ENCODE assay signal across 8 cellular contexts in the genomic region with DNA sequence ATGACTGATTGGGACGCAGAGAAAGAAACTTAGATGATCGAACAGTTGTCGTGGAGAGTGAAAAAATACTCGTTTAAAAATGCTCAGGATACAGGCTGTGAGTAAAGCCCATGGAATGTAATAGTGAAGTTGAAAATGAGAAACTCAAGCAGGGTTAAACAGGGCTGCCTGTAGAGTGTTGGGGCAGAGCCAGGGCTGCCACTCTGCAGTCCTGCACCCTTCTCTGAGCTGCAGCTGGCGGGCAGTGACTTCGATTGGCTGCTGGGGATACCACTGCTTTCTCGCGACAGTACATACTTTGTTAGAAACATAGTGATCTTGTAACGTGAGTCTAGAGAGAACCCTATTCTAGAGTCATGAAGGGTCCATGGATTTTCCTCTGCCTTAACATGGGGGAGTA.
DNase-seq lines count a peak whose midpoint lies in the region; ATAC-seq and TF ChIP-seq lines count a peak whose summit lies in the region.

No MANE protein-coding gene starts in this region.

- no TSS peak for BruUV-seq in mammary epithelial cell (replicated peaks; lab: Mats Ljungman, UMichigan)

- H3K27ac ChIP-seq in cingulate gyrus (ENCODE audit: low read depth, low read length) (peak overlapping the region; percentile 69), lung (ENCODE audit: low read depth in 1 of 2, low read length in 1 of 2) (no peak overlapping the region), mammary epithelial cell (ENCODE audit: insufficient read depth, low read depth, low read length) (no peak overlapping the region)

- H3K36me3 Mint-ChIP-seq in activated CD4-positive, alpha-beta T cell treated with anti-CD3 and anti-CD28 coated beads, Interleukin-2, amount 10 ng/mL, durations not matched to agents 7 days and 5 days (ENCODE audit: low read depth), result peaks cover 17% of the 10 kb centered on the region
- peaks cover 14% of the 10 kb centered on the region for H3K36me3 Mint-ChIP-seq in type B pancreatic cell

- dilution Hi-C loops in mammary epithelial cell (cut with HindIII; ENCODE audit: low sequenced_read_pairs), result no loop called here

- intact Hi-C loops in mammary epithelial cell (cut with micrococcal nuclease), result loop anchor here (10.0 kb wide), 1 partner anchor 296 kb away; a partner anchor contains a TSS

- no peaks in the 10 kb centered on the region for H4K20me1 ChIP-seq in mammary epithelial cell (ENCODE audit: insufficient read depth, low read length)

- no peak overlapping the region for H3K4me3 Mint-ChIP-seq in activated CD4-positive, alpha-beta T cell treated with anti-CD3 and anti-CD28 coated beads, Interleukin-2, amount 10 ng/mL, durations not matched to agents 7 days and 5 days
- peak overlapping the region; percentile 54 for H3K4me3 Mint-ChIP-seq in type B pancreatic cell

- H3K27me3 Mint-ChIP-seq in activated CD4-positive, alpha-beta T cell treated with anti-CD3 and anti-CD28 coated beads, Interleukin-2, amount 10 ng/mL, durations not matched to agents 7 days and 5 days, result no peaks in the 10 kb centered on the region
- H3K27me3 Mint-ChIP-seq in type B pancreatic cell, result no peaks in the 10 kb centered on the region

- WGBS in lung, 2 donors, result 49 to 80% methylated on average over 9 of the region's 9 CpGs
- WGBS in mammary epithelial cell (ENCODE audit: low coverage, missing lambda C conversion rate), result 73% methylated on average over 9 of the region's 9 CpGs

- in situ Hi-C loops in mammary epithelial cell (cut with MboI; ENCODE audit: low sequenced_read_pairs in 2 of 2), result loop anchor here (10.0 to 25.0 kb wide), 3 partner anchors 146 to 298 kb away; a partner anchor contains a TSS

- H2AFZ ChIP-seq in mammary epithelial cell (ENCODE audit: low read depth, low read length), result no peak overlapping the region

- CTCF ChIA-PET in activated CD4-positive, alpha-beta T cell treated with anti-CD3 and anti-CD28 coated beads, Interleukin-2, amount 10 ng/mL, durations not matched to agents 7 days and 5 days (lab: Charles Lee), result interaction anchor here (1.6 kb wide), 1 partner anchor 143 kb away, joined by 5 read pairs; no protein-coding TSS in a partner anchor
- CTCF ChIA-PET in mammary epithelial cell (lab: Charles Lee; ENCODE audit: low non-redundant PET), result no interaction called here

- TF ChIP-seq CTCF in lung (IDR thresholded peaks at IDR 0.05; ENCODE audit: control extremely low read depth, extremely low read depth) (no peak), type B pancreatic cell (conservative IDR thresholded peaks at IDR 0.05) (no peak), mammary epithelial cell (conservative IDR thresholded peaks at IDR 0.05 in 1 of 2, IDR thresholded peaks at IDR 0.05 in 1 of 2; ENCODE audit: extremely low read depth in 1 of 2, insufficient read depth in 1 of 2, low read depth in 1 of 2, low read length in 2 of 2) (no peak)

- no peak overlapping the region for H3K9ac ChIP-seq in mammary epithelial cell (ENCODE audit: insufficient read depth, low read length)

- no peak overlapping the region for H3K4me2 ChIP-seq in mammary epithelial cell (ENCODE audit: insufficient read depth, low read depth, low read length)

- H3K4me1 ChIP-seq in lung (ENCODE audit: control insufficient read depth in 2 of 2, insufficient read depth in 2 of 2, low read length in 2 of 2) (peaks cover 12 to 29% of the 10 kb centered on the region in 2 donors), mammary epithelial cell (ENCODE audit: insufficient read depth, low read length) (peaks cover 11% of the 10 kb centered on the region)

- H3K36me3 ChIP-seq in lung (ENCODE audit: control insufficient read depth in 2 of 2, insufficient read depth in 2 of 2, low read length in 2 of 2) (peaks cover 0 to 3% of the 10 kb centered on the region in 2 donors), mammary epithelial cell (ENCODE audit: insufficient read depth, low read length) (peaks cover 3% of the 10 kb centered on the region)

- H3K4me3 ChIP-seq in lung, result no peak overlapping the region
- no peak overlapping the region for H3K4me3 ChIP-seq in mammary epithelial cell (replicated peaks in 1 of 3; ENCODE audit: insufficient read depth in 1 of 3, low read depth in 2 of 3, low read length in 3 of 3)

- H3K27ac Mint-ChIP-seq in activated CD4-positive, alpha-beta T cell treated with anti-CD3 and anti-CD28 coated beads, Interleukin-2, amount 10 ng/mL, durations not matched to agents 7 days and 5 days, result peak overlapping the region; percentile 34
- peak overlapping the region; percentile 61 for H3K27ac Mint-ChIP-seq in type B pancreatic cell

- ATAC-seq in lung (ENCODE audit: insufficient read depth, low FRiP score), result peak; percentile 73

- H3K4me1 Mint-ChIP-seq in activated CD4-positive, alpha-beta T cell treated with anti-CD3 and anti-CD28 coated beads, Interleukin-2, amount 10 ng/mL, durations not matched to agents 7 days and 5 days, result peaks cover 13% of the 10 kb centered on the region
- peaks cover 58% of the 10 kb centered on the region for H3K4me1 Mint-ChIP-seq in type B pancreatic cell (ENCODE audit: unreplicated experiment)

- peaks cover 92% of the 10 kb centered on the region for H3K79me2 ChIP-seq in mammary epithelial cell (ENCODE audit: insufficient read depth, low read length)

- H3K9me3 ChIP-seq in lung (ENCODE audit: control insufficient read depth in 2 of 2, insufficient read depth in 1 of 2, low read length in 1 of 2), result no peaks in the 10 kb centered on the region
- H3K9me3 ChIP-seq in mammary epithelial cell (replicated peaks; ENCODE audit: insufficient read depth, low read length), result no peaks in the 10 kb centered on the region

- H3K27me3 ChIP-seq in lung (ENCODE audit: control insufficient read depth, insufficient read depth), result no peaks in the 10 kb centered on the region
- no peaks in the 10 kb centered on the region for H3K27me3 ChIP-seq in mammary epithelial cell (ENCODE audit: insufficient read depth, low read length)

- no peaks in the 10 kb centered on the region for H3K9me3 Mint-ChIP-seq in activated CD4-positive, alpha-beta T cell treated with anti-CD3 and anti-CD28 coated beads, Interleukin-2, amount 10 ng/mL, durations not matched to agents 7 days and 5 days
- no peaks in the 10 kb centered on the region for H3K9me3 Mint-ChIP-seq in type B pancreatic cell

- DNase-seq in activated CD4-positive, alpha-beta T cell treated with anti-CD3 and anti-CD28 coated beads, Interleukin-2, amount 10 ng/mL, durations not matched to agents 7 days and 5 days, result no peak
- DNase-seq in activated CD4-positive, alpha-beta T cell treated with anti-CD3 and anti-CD28 coated beads for 48 hours, result no peak
- DNase-seq in lung (ENCODE audit: low spot score) (peak; percentile 68), type B pancreatic cell (ENCODE audit: extremely low spot score, unreplicated experiment) (no peak), mammary epithelial cell (no peak)
- DNase-seq in stimulated activated naive CD4-positive, alpha-beta T cell (lab: John Stamatoyannopoulos, UW), result no peak
- DNase-seq in activated T-cell treated with anti-CD3 and anti-CD28 coated beads, Interleukin-2, amount 50 U/mL, for 48 hours, result no peak

- POLR2A ChIA-PET in activated CD4-positive, alpha-beta T cell treated with anti-CD3 and anti-CD28 coated beads, Interleukin-2, amount 10 ng/mL, durations not matched to agents 7 days and 5 days (lab: Charles Lee), result no interaction called here
